In the genomic region with DNA sequence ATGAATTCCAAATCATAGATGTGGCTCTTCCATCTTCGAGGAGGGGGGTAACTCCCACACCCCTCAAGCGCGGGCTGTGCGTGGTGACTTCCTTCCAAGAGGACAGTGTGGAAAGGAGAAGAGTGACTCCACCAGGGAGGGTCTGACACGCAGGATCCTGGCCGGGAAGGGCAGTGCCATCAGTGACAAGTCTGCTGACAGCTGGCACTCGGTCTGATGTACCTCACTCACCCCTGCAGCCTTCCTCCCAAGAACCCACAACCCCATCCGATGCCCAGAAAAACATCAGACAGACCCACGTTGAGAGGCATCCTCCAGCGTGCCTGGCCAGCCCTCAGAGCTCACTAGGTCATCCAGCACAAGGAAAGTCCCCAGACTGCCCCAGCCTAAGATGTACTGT, we compare ENCODE assay signal across 18 cellular contexts.
A peak's percentile ranks its signal among the peaks of the same experiment; 100 is the strongest.
DNase-seq lines count a peak whose midpoint lies in the region; ATAC-seq and TF ChIP-seq lines count a peak whose summit lies in the region.
"Had no signal": no experiment of that assay in that cellular context is flagged by ENCODE, and none has a peak within 500 bp of the region (broad histone marks: within the 10 kb centered on the region; RNA-seq: fewer than 3 reads in every experiment).

No MANE protein-coding gene starts in this region.

- peak overlapping the region in 1 of 10 experiments; percentile 36; a peak in 2 of 20 replicates for H3K4me3 ChIP-seq in BLaER1 treated with 17β-estradiol and CSF1 and Interleukin-3, amounts not matched to agents 10 nM and 100 nM
- H3K4me3 ChIP-seq in IMR-90 (ENCODE audit: insufficient read depth, low read depth, low read length): no peak overlapping the region
- H3K4me3 ChIP-seq in osteoblast (ENCODE audit: insufficient read depth, low read length): no peak overlapping the region
- H3K4me3 ChIP-seq: GM23248, HAP-1, Peyer's patch, SK-N-MC had no signal

- H3K9ac ChIP-seq in BLaER1 treated with 17β-estradiol and CSF1 and Interleukin-3, amounts not matched to agents 10 nM and 100 nM: peak overlapping the region in 4 of 11 experiments; percentile 7 to 41 (median 40); a peak in 3 of 22 replicates
- no peak overlapping the region for H3K9ac ChIP-seq in IMR-90 (ENCODE audit: low read depth, low read length)
- H3K9ac ChIP-seq: GM23248 had no signal

- no CpG with 5 or more reads among the region's 10 CpGs for WGBS in IMR-90 (ENCODE audit: extremely low coverage in 2 of 2, insufficient read length in 1 of 2), 2 experiments

- POLR2A ChIA-PET in IMR-90 (lab: Charles Lee; ENCODE audit: unreplicated experiment): no interaction called here

- H3K4ac ChIP-seq in IMR-90 (ENCODE audit: low read depth, low read length): no peak overlapping the region

- H3K27ac Mint-ChIP-seq in immature natural killer cell: peak overlapping the region in 4 of 6 donors; percentile 39 to 83 (median 58)

- H3K9me3 ChIP-seq in BLaER1 treated with 17β-estradiol and CSF1 and Interleukin-3, amounts not matched to agents 10 nM and 100 nM (replicated peaks in 1 of 11): peaks cover 8 to 14% (median 11%) of the 10 kb centered on the region in 11 experiments
- H3K9me3 ChIP-seq in IMR-90 (ENCODE audit: control insufficient read depth, insufficient read depth, low read length) (no peaks in the 10 kb centered on the region), osteoblast (ENCODE audit: low read depth, low read length) (peaks cover 4% of the 10 kb centered on the region)
- H3K9me3 ChIP-seq: HAP-1, Peyer's patch had no signal

- H2BK15ac ChIP-seq in IMR-90 (ENCODE audit: low read depth, low read length): no peak overlapping the region

- H3K4me1 ChIP-seq in BLaER1 treated with 17β-estradiol and CSF1 and Interleukin-3, amounts not matched to agents 10 nM and 100 nM: peaks cover 36 to 93% (median 49%) of the 10 kb centered on the region in 10 experiments
- H3K4me1 ChIP-seq in IMR-90 (ENCODE audit: control insufficient read depth, insufficient read depth, low read length) (peaks cover 4% of the 10 kb centered on the region), osteoblast (ENCODE audit: insufficient read depth, low read length) (peaks cover 19% of the 10 kb centered on the region)
- H3K4me1 ChIP-seq: HAP-1 had no signal

- no peaks in the 10 kb centered on the region for H3K79me1 ChIP-seq in IMR-90 (ENCODE audit: low read depth in 1 of 2, low read length in 2 of 2)

- peaks cover 0 to 7% (median 0%) of the 10 kb centered on the region in 11 experiments; a peak in 6 of 22 replicates for H3K36me3 ChIP-seq in BLaER1 treated with 17β-estradiol and CSF1 and Interleukin-3, amounts not matched to agents 10 nM and 100 nM
- H3K36me3 ChIP-seq in IMR-90 (ENCODE audit: control insufficient read depth, insufficient read depth, low read length): no peaks in the 10 kb centered on the region
- no peaks in the 10 kb centered on the region for H3K36me3 ChIP-seq in osteoblast (ENCODE audit: insufficient read depth, low read length)
- H3K36me3 ChIP-seq: HAP-1, Peyer's patch had no signal

- H2AFZ ChIP-seq in IMR-90 (replicated peaks; ENCODE audit: low read length, poor library complexity) (peak overlapping the region; percentile 71), osteoblast (ENCODE audit: low read length) (no peak overlapping the region)
- H2AFZ ChIP-seq: GM23248 had no signal

- H3K4me3 Mint-ChIP-seq in immature natural killer cell: peak overlapping the region in 4 of 5 donors; percentile 31 to 57 (median 42)
- H3K4me3 Mint-ChIP-seq in activated T-cell treated with anti-CD3 and anti-CD28 coated beads, Interleukin-2, amount 50 U/mL, for 4 hours: no peak overlapping the region
- H3K4me3 Mint-ChIP-seq: CD4-positive, CD25-positive, alpha-beta regulatory T cell had no signal

- BruUV-seq in IMR-90 (replicated peaks; lab: Mats Ljungman, UMichigan): no TSS peak

- H3K18ac ChIP-seq in IMR-90 (ENCODE audit: low read depth, low read length): no peak overlapping the region

- H3K9me1 ChIP-seq in IMR-90 (ENCODE audit: insufficient read depth, low read length): peaks cover 15% of the 10 kb centered on the region

- no peak overlapping the region for H2BK5ac ChIP-seq in IMR-90 (ENCODE audit: low read depth, low read length, poor library complexity, severe bottlenecking)

- no peak overlapping the region for H2BK120ac ChIP-seq in IMR-90 (ENCODE audit: low read depth, low read length)

- H3K79me2 ChIP-seq in osteoblast (ENCODE audit: insufficient read depth, low read length): no peaks in the 10 kb centered on the region

- peaks cover 30% of the 10 kb centered on the region in 2 donors for H3K4me1 Mint-ChIP-seq in immature natural killer cell
- peaks cover 3% of the 10 kb centered on the region for H3K4me1 Mint-ChIP-seq in activated T-cell treated with anti-CD3 and anti-CD28 coated beads, Interleukin-2, amount 50 U/mL, for 4 hours (ENCODE audit: low read depth)
- H3K4me1 Mint-ChIP-seq: CD4-positive, CD25-positive, alpha-beta regulatory T cell had no signal

- dilution Hi-C loops in IMR-90 (cut with HindIII; ENCODE audit: low sequenced_read_pairs, unreplicated experiment): no loop called here

- CTCF ChIA-PET in IMR-90 (lab: Yijun Ruan, JAX): no interaction called here

- H4K8ac ChIP-seq in IMR-90 (ENCODE audit: low read depth in 2 of 2, low read length in 2 of 2): no peak overlapping the region

- no peak overlapping the region for H4K5ac ChIP-seq in IMR-90 (ENCODE audit: low read depth, low read length)

- DNase-seq in IMR-90 (no peak), immature natural killer cell (no peak), osteoblast (ENCODE audit: insufficient read length, low spot score, missing footprints) (peak; percentile 73), anterior cingulate cortex (lab: John Stamatoyannopoulos, UW) (no peak)
- DNase-seq in activated T-cell treated with anti-CD3 and anti-CD28 coated beads, Interleukin-2, amount 50 U/mL, for 4 hours: no peak
- DNase-seq: CD4-positive, CD25-positive, alpha-beta regulatory T cell; GF-D8; MM.1S; NCI-H1105; NCI-H2081 treated with DMSO at 0.1 percent for 48 hours; NK-92 treated with Interleukin-12 subunit alpha and Interleukin-12 subunit beta, amount 100 ng/mL, for 24 hours; Peyer's patch; SHP77 had no signal

- H3K27ac ChIP-seq in BLaER1 treated with 17β-estradiol and CSF1 and Interleukin-3, amounts not matched to agents 10 nM and 100 nM: peak overlapping the region in 8 of 11 experiments; percentile 0 to 59 (median 18); a peak in 11 of 22 replicates
- H3K27ac ChIP-seq in IMR-90 (ENCODE audit: insufficient read depth, low read length) (no peak overlapping the region), osteoblast (ENCODE audit: low read depth, low read length) (no peak overlapping the region)
- H3K27ac ChIP-seq: GM23248, Peyer's patch, SK-N-MC had no signal

- TF ChIP-seq RAD21 in IMR-90 (IDR thresholded peaks at IDR 0.05; ENCODE audit: low read length): no peak

- in situ Hi-C loops in IMR-90 (cut with MboI; ENCODE audit: low sequenced_read_pairs): no loop called here

- H3K4me2 ChIP-seq in BLaER1 treated with 17β-estradiol and CSF1 and Interleukin-3, amounts not matched to agents 10 nM and 100 nM: peak overlapping the region; percentile 41 to 95 (median 63)
- H3K4me2 ChIP-seq in IMR-90 (ENCODE audit: low read depth, low read length) (no peak overlapping the region), osteoblast (ENCODE audit: insufficient read depth, low read length) (no peak overlapping the region)

- TF ChIP-seq POLR2A in IMR-90 (IDR thresholded peaks at IDR 0.05; ENCODE audit: low read depth, low read length): no peak

- no peak overlapping the region for H2AK9ac ChIP-seq in IMR-90 (replicated peaks; ENCODE audit: low read depth, low read length, poor library complexity)

- ATAC-seq in IMR-90 (ENCODE audit: low read depth): no peak
- no peak for ATAC-seq in HG03108 (IDR thresholded peaks at IDR 0.05; ENCODE audit: unreplicated experiment)
- ATAC-seq in activated T-cell treated with anti-CD3 and anti-CD28 coated beads, Interleukin-2, amount 50 U/mL, for 4 hours: no peak

- H3K14ac ChIP-seq in IMR-90 (replicated peaks; ENCODE audit: low read depth, low read length): no peak overlapping the region

- H3K27me3 Mint-ChIP-seq in immature natural killer cell (ENCODE audit: low read depth in 3 of 3): peaks cover 3 to 11% (median 8%) of the 10 kb centered on the region in 3 donors
- H3K27me3 Mint-ChIP-seq in activated T-cell treated with anti-CD3 and anti-CD28 coated beads, Interleukin-2, amount 50 U/mL, for 4 hours (ENCODE audit: low read depth): peaks cover 20% of the 10 kb centered on the region

- 0 out of 2 replicates have a peak overlapping the region, but pooled peaks have one; percentile 15 for H2AK5ac ChIP-seq in IMR-90 (ENCODE audit: low read depth, low read length)

- H2BK20ac ChIP-seq in IMR-90 (ENCODE audit: low read depth, low read length): no peak overlapping the region

- no peak overlapping the region for H4K91ac ChIP-seq in IMR-90 (ENCODE audit: insufficient read depth, low read depth, low read length)

- no peaks in the 10 kb centered on the region for H3K27me3 ChIP-seq in BLaER1 treated with 17β-estradiol and CSF1 and Interleukin-3, amounts not matched to agents 10 nM and 100 nM
- H3K27me3 ChIP-seq in IMR-90 (ENCODE audit: control insufficient read depth, insufficient read depth, low read length) (peaks cover 7% of the 10 kb centered on the region; the same call in 1 of the 2 replicates), osteoblast (ENCODE audit: insufficient read depth, low read length) (peaks cover 4% of the 10 kb centered on the region)
- H3K27me3 ChIP-seq: Peyer's patch had no signal

- no peak overlapping the region for H3K23ac ChIP-seq in IMR-90 (ENCODE audit: low read depth, low read length)

- H3K9me3 Mint-ChIP-seq in immature natural killer cell: peaks cover 0 to 2% (median 0%) of the 10 kb centered on the region in 6 donors
- H3K9me3 Mint-ChIP-seq in activated T-cell treated with anti-CD3 and anti-CD28 coated beads, Interleukin-2, amount 50 U/mL, for 4 hours: no peaks in the 10 kb centered on the region

- H3K56ac ChIP-seq in IMR-90 (ENCODE audit: extremely low read depth, insufficient read depth, low read length): no peak overlapping the region

- no peak for TF ChIP-seq CTCF in IMR-90 (conservative IDR thresholded peaks at IDR 0.05; ENCODE audit: low read depth, low read length)
- TF ChIP-seq CTCF in osteoblast (IDR thresholded peaks at IDR 0.05; ENCODE audit: extremely low read depth, low read depth, low read length): no peak

- peaks cover 0 to 3% (median 0%) of the 10 kb centered on the region in 11 experiments; a peak in 2 of 22 replicates for H4K20me1 ChIP-seq in BLaER1 treated with 17β-estradiol and CSF1 and Interleukin-3, amounts not matched to agents 10 nM and 100 nM
- peaks cover 6% of the 10 kb centered on the region for H4K20me1 ChIP-seq in IMR-90 (ENCODE audit: insufficient read depth, low read length)
- H4K20me1 ChIP-seq in osteoblast (ENCODE audit: insufficient read depth, low read length): no peaks in the 10 kb centered on the region

- no peaks in the 10 kb centered on the region for H3K36me3 Mint-ChIP-seq in immature natural killer cell
- no peaks in the 10 kb centered on the region for H3K36me3 Mint-ChIP-seq in activated T-cell treated with anti-CD3 and anti-CD28 coated beads, Interleukin-2, amount 50 U/mL, for 4 hours (ENCODE audit: insufficient read depth)
- H3K36me3 Mint-ChIP-seq: CD4-positive, CD25-positive, alpha-beta regulatory T cell had no signal

- intact Hi-C loops in IMR-90 (cut with micrococcal nuclease): no loop called here

TF ChIP-seq in IMR-90, 13 proteins besides CTCF, POLR2A, EP300 and RAD21 (continues in another document):
- TF ChIP-seq CHD1 (IDR thresholded peaks at IDR 0.05; ENCODE audit: low read depth, low read length): no peak
- no peak for TF ChIP-seq RCOR1 (IDR thresholded peaks at IDR 0.05; ENCODE audit: insufficient replicate concordance, low read length)

Comparison
In these comparisons a context has a peak if more than half of its experiments do, and no peak if none do; other contexts are left out.
1. H3K27ac ChIP-seq: peak in BLaER1 treated with 17β-estradiol and CSF1 and Interleukin-3, amounts not matched to agents 10 nM and 100 nM (8 of 11); none in IMR-90 (single experiment) and osteoblast (single experiment).
2. H3K4me2 ChIP-seq: peak in BLaER1 treated with 17β-estradiol and CSF1 and Interleukin-3, amounts not matched to agents 10 nM and 100 nM (11 of 11); none in IMR-90 (single experiment) and osteoblast (single experiment).